Comparison of ENCODE assay signal across 21 cellular contexts in the genomic region with DNA sequence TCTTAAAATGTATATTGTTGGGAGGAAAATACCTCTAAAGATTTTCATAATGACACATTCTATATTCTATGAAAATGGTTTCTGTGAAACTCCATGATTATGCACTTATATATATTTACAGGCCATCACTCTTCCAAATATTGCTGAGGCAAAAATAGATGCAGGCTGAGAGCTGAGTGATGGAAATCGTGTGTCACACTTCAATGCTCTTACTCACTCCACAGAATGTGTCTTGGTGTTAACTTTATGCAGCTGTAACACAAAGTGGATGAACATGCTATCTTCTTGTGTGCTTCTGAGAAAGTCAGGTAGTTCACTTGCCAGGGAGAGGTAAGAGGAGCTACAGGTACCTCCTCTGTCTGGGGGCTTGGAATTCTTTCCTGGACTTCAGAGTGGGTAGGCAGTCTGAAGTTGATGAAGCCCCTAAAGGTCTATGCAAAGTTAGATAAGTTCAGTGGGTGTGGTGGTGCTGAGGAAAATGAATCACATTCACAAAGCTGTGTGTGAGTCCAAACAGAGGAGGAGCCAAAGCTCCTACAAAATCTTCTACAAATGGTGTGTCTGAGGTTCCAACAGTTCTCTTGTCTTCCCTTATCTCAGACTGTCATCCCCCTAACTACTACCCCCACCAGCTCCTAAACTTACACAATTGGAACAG.
DNase-seq lines count a peak whose midpoint lies in the region; TF ChIP-seq lines count a peak whose summit lies in the region.
"Had no signal": no experiment of that assay in that cellular context is flagged by ENCODE, and none has a peak within 500 bp of the region (broad histone marks: within the 10 kb centered on the region; RNA-seq: fewer than 3 reads in every experiment).

No MANE protein-coding gene starts in this region.

- WGBS in lower leg skin, 2 donors = 61 to 69% methylated on average over 1 of the region's 1 CpG

- H3K4me2 ChIP-seq in BLaER1 treated with 17β-estradiol and CSF1 and Interleukin-3, amounts not matched to agents 10 nM and 100 nM = peak overlapping the region; percentile 18 to 59 (median 27); a peak in 18 of 22 replicates

- CTCF ChIA-PET in MCF 10A (lab: Yijun Ruan, JAX) = interaction anchor here (0.6 kb wide), 1 partner anchor 709 kb away, joined by 3 read pairs; no protein-coding TSS in a partner anchor
- CTCF ChIA-PET in activated naive CD4-positive, alpha-beta T cell treated with anti-CD3 and anti-CD28 coated beads, Interleukin-2, amount 10 ng/mL, durations not matched to agents 7 days and 5 days (lab: Charles Lee) = no interaction called here

- H3K4me1 ChIP-seq in BLaER1 treated with 17β-estradiol and CSF1 and Interleukin-3, amounts not matched to agents 10 nM and 100 nM = peaks cover 10 to 15% (median 14%) of the 10 kb centered on the region in 10 experiments; a peak in 15 of 20 replicates
- H3K4me1 ChIP-seq: HAP-1, Peyer's patch had no signal

- H3K27ac ChIP-seq in BLaER1 treated with 17β-estradiol and CSF1 and Interleukin-3, amounts not matched to agents 10 nM and 100 nM = no peak overlapping the region
- H3K27ac ChIP-seq: HL-60, Peyer's patch, SJSA1 had no signal

- DNase-seq in RPMI7951 (ENCODE audit: low read depth) (peak; percentile 81), fibroblast of peridontal ligament (ENCODE audit: extremely low read depth) (peak; percentile 33), osteocyte (ENCODE audit: extremely low spot score, unreplicated experiment) (no peak), lower leg skin (ENCODE audit: low spot score in 2 of 2) (no peak), MCF 10A (ENCODE audit: unreplicated experiment) (no peak), erythroblast (lab: John Stamatoyannopoulos, UW) (no peak)
- DNase-seq in activated naive CD4-positive, alpha-beta T cell treated with anti-CD3 and anti-CD28 coated beads, Interleukin-2, amount 10 ng/mL, durations not matched to agents 7 days and 5 days = no peak
- DNase-seq: CD4-positive, CD25-positive, alpha-beta regulatory T cell; KG1; NCI-H1092 treated with DMSO at 0.1 percent for 48 hours; NCI-H146; NCI-H2029 treated with DMSO at 0.1 percent for 48 hours; NCI-H774; NK-92 treated with Interleukin-12 subunit alpha and Interleukin-12 subunit beta, amount 100 ng/mL, for 24 hours; Peyer's patch had no signal

- H3K36me3 ChIP-seq in BLaER1 treated with 17β-estradiol and CSF1 and Interleukin-3, amounts not matched to agents 10 nM and 100 nM = no peaks in the 10 kb centered on the region
- H3K36me3 ChIP-seq: HAP-1, Peyer's patch, SJSA1 had no signal

- no peak for TF ChIP-seq POLR2A in lower leg skin (IDR thresholded peaks at IDR 0.05)
- TF ChIP-seq POLR2A in erythroblast (IDR thresholded peaks at IDR 0.05; ENCODE audit: low read length) = no peak

- H4K20me1 ChIP-seq in BLaER1 treated with 17β-estradiol and CSF1 and Interleukin-3, amounts not matched to agents 10 nM and 100 nM = no peaks in the 10 kb centered on the region

- no peaks in the 10 kb centered on the region for H3K27me3 Mint-ChIP-seq in osteocyte (ENCODE audit: unreplicated experiment)
- H3K27me3 Mint-ChIP-seq in MCF 10A (ENCODE audit: insufficient read depth, unreplicated experiment) = no peaks in the 10 kb centered on the region
- no peaks in the 10 kb centered on the region for H3K27me3 Mint-ChIP-seq in activated naive CD4-positive, alpha-beta T cell treated with anti-CD3 and anti-CD28 coated beads, Interleukin-2, amount 10 ng/mL, durations not matched to agents 7 days and 5 days
- H3K27me3 Mint-ChIP-seq: B cell; CD4-positive, CD25-positive, alpha-beta regulatory T cell had no signal

- BruUV-seq in MCF 10A (replicated peaks; lab: Mats Ljungman, UMichigan) = no TSS peak

- no peaks in the 10 kb centered on the region for H3K36me3 Mint-ChIP-seq in osteocyte (ENCODE audit: unreplicated experiment)
- H3K36me3 Mint-ChIP-seq in MCF 10A (ENCODE audit: insufficient read depth, unreplicated experiment) = no peaks in the 10 kb centered on the region
- no peaks in the 10 kb centered on the region for H3K36me3 Mint-ChIP-seq in activated naive CD4-positive, alpha-beta T cell treated with anti-CD3 and anti-CD28 coated beads, Interleukin-2, amount 10 ng/mL, durations not matched to agents 7 days and 5 days
- H3K36me3 Mint-ChIP-seq: CD4-positive, CD25-positive, alpha-beta regulatory T cell had no signal

- H3K4me3 ChIP-seq in BLaER1 treated with 17β-estradiol and CSF1 and Interleukin-3, amounts not matched to agents 10 nM and 100 nM = no peak overlapping the region
- no peak overlapping the region for H3K4me3 ChIP-seq in lower leg skin (ENCODE audit: low read depth, poor library complexity, severe bottlenecking)
- H3K4me3 ChIP-seq: GM12878, HAP-1, Peyer's patch, SJSA1 had no signal

- POLR2A ChIA-PET in MCF 10A (lab: Yijun Ruan, JAX) = interaction anchor here (0.7 kb wide), 1 partner anchor 100 kb away, joined by 3 read pairs; no protein-coding TSS in a partner anchor

- H3K9me3 Mint-ChIP-seq in osteocyte (ENCODE audit: unreplicated experiment) = peaks cover 3% of the 10 kb centered on the region
- no peaks in the 10 kb centered on the region for H3K9me3 Mint-ChIP-seq in MCF 10A (ENCODE audit: unreplicated experiment)
- peaks cover 2% of the 10 kb centered on the region for H3K9me3 Mint-ChIP-seq in activated naive CD4-positive, alpha-beta T cell treated with anti-CD3 and anti-CD28 coated beads, Interleukin-2, amount 10 ng/mL, durations not matched to agents 7 days and 5 days

- TF ChIP-seq CTCF in osteocyte (IDR thresholded peaks at IDR 0.05) (no peak), lower leg skin (IDR thresholded peaks at IDR 0.05) (no peak), MCF 10A (IDR thresholded peaks at IDR 0.05; ENCODE audit: unreplicated experiment) (no peak)

- no peaks in the 10 kb centered on the region for H3K9me3 ChIP-seq in BLaER1 treated with 17β-estradiol and CSF1 and Interleukin-3, amounts not matched to agents 10 nM and 100 nM (replicated peaks in 1 of 11)
- H3K9me3 ChIP-seq: HAP-1, Peyer's patch, SJSA1 had no signal

- peak overlapping the region; percentile 93 for H3K27ac Mint-ChIP-seq in osteocyte (ENCODE audit: unreplicated experiment)
- no peak overlapping the region for H3K27ac Mint-ChIP-seq in MCF 10A (ENCODE audit: low read depth, unreplicated experiment)
- no peak overlapping the region for H3K27ac Mint-ChIP-seq in activated naive CD4-positive, alpha-beta T cell treated with anti-CD3 and anti-CD28 coated beads, Interleukin-2, amount 10 ng/mL, durations not matched to agents 7 days and 5 days
- H3K27ac Mint-ChIP-seq: B cell; CD4-positive, CD25-positive, alpha-beta regulatory T cell had no signal

- no peaks in the 10 kb centered on the region for H3K27me3 ChIP-seq in BLaER1 treated with 17β-estradiol and CSF1 and Interleukin-3, amounts not matched to agents 10 nM and 100 nM
- H3K27me3 ChIP-seq: Peyer's patch, SJSA1 had no signal

- H3K4me3 Mint-ChIP-seq in osteocyte (ENCODE audit: unreplicated experiment) = no peak overlapping the region
- H3K4me3 Mint-ChIP-seq in MCF 10A (ENCODE audit: unreplicated experiment) = no peak overlapping the region
- H3K4me3 Mint-ChIP-seq in activated naive CD4-positive, alpha-beta T cell treated with anti-CD3 and anti-CD28 coated beads, Interleukin-2, amount 10 ng/mL, durations not matched to agents 7 days and 5 days = no peak overlapping the region
- H3K4me3 Mint-ChIP-seq: B cell; CD4-positive, CD25-positive, alpha-beta regulatory T cell had no signal

- intact Hi-C loops in lower leg skin (cut with DNase I; ENCODE audit: low total_unique reads) (no loop called here), MCF 10A (cut with micrococcal nuclease) (no loop called here)

- H3K4me1 Mint-ChIP-seq in osteocyte (ENCODE audit: unreplicated experiment) (peaks cover 87% of the 10 kb centered on the region), MCF 10A (ENCODE audit: insufficient read depth, unreplicated experiment) (no peaks in the 10 kb centered on the region)
- H3K4me1 Mint-ChIP-seq in activated naive CD4-positive, alpha-beta T cell treated with anti-CD3 and anti-CD28 coated beads, Interleukin-2, amount 10 ng/mL, durations not matched to agents 7 days and 5 days = no peaks in the 10 kb centered on the region
- H3K4me1 Mint-ChIP-seq: B cell; CD4-positive, CD25-positive, alpha-beta regulatory T cell had no signal

- H3K9ac ChIP-seq in BLaER1 treated with 17β-estradiol and CSF1 and Interleukin-3, amounts not matched to agents 10 nM and 100 nM = no peak overlapping the region

Comparison
In these comparisons a context has a peak if more than half of its experiments do, and no peak if none do; other contexts are left out.
1. DNase-seq: peak in RPMI7951 (single experiment) and fibroblast of peridontal ligament (single experiment); none in osteocyte (single experiment), lower leg skin (0 of 2), MCF 10A (single experiment), activated naive CD4-positive, alpha-beta T cell treated with anti-CD3 and anti-CD28 coated beads, Interleukin-2, amount 10 ng/mL, durations not matched to agents 7 days and 5 days (single experiment) and erythroblast (0 of 2).